Comparison of ENCODE assay signal across 8 cellular contexts in the genomic region with DNA sequence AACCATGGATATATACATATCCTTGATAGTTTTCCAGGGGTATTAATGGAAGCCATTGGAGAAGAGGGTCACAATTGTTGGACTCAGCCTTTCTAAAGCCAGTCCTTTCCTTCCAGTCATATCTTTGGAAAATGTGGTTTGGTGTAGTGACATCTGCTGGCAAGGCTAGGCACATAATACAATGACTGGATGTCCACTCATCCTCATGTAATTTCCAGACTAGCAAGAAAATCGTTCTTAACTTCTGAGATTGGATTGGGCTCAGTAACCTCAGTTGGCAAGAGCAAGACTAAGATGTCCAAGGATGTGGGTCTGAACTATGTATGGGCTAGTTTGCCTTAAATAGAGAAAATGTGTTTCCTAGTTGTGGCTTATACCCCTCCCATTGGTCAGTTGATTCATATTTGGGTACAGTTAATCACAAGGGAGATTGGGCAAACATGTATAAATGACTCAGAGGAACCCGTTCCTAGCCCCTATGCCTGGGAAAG. TPM values are rescaled to one million over a fixed set of nuclear protein-coding genes. Genes with fewer than 3 reads are reported as not detected.
A peak's percentile ranks its signal among the peaks of the same experiment; 100 is the strongest.
DNase-seq lines count a peak whose midpoint lies in the region; ATAC-seq, FAIRE-seq and TF ChIP-seq lines count a peak whose summit lies in the region.

No MANE protein-coding gene starts in this region.

- no peak overlapping the region for H3K18ac ChIP-seq in mesendoderm (ENCODE audit: low read length)

- H3K36me3 ChIP-seq in OCI-LY3 (replicated peaks; ENCODE audit: low read depth, low read length) (no peaks in the 10 kb centered on the region), mesendoderm (ENCODE audit: control insufficient read depth, insufficient read depth, low read length) (no peaks in the 10 kb centered on the region)

- H2BK120ac ChIP-seq in mesendoderm (ENCODE audit: low read depth, low read length) = no peak overlapping the region

- peaks cover 5% of the 10 kb centered on the region; the same call in 1 of the 2 replicates for H3K4me1 ChIP-seq in OCI-LY3 (ENCODE audit: low read length)
- H3K4me1 ChIP-seq in mesendoderm (ENCODE audit: control insufficient read depth, low read depth, low read length) = no peaks in the 10 kb centered on the region

- H4K20me1 ChIP-seq in OCI-LY3 (ENCODE audit: insufficient read depth, low read length) = no peaks in the 10 kb centered on the region

- H4K5ac ChIP-seq in mesendoderm (ENCODE audit: low read length) = no peak overlapping the region

- peak; percentile 31 for DNase-seq in Caki2 (ENCODE audit: low read depth)
- peak; percentile 38 for DNase-seq in H54 (ENCODE audit: insufficient read length, low spot score)
- peak; percentile 82 for DNase-seq in choroid plexus epithelial cell (ENCODE audit: low read depth)
- DNase-seq in mesendoderm = peak; percentile 18
- DNase-seq in T-helper 9 cell = no peak
- DNase-seq in OCI-M2 (lab: John Stamatoyannopoulos, UW; ENCODE audit: unreplicated experiment) = no peak

- no CpG with 5 or more reads among the region's 2 CpGs for WGBS in mesendoderm (ENCODE audit: extremely low coverage, insufficient coverage, low lambda C conversion rate)

- no peak overlapping the region for H3K56ac ChIP-seq in mesendoderm (ENCODE audit: low read length)

- H3K79me2 ChIP-seq in OCI-LY3 (ENCODE audit: low read length) (no peaks in the 10 kb centered on the region), mesendoderm (ENCODE audit: control insufficient read depth, insufficient read depth, low read length) (no peaks in the 10 kb centered on the region)

- H3K4ac ChIP-seq in mesendoderm (ENCODE audit: low read depth, low read length) = no peak overlapping the region

- no peak overlapping the region for H2BK15ac ChIP-seq in mesendoderm (replicated peaks; ENCODE audit: low read depth)

- in situ Hi-C loops in Caki2 (cut with HindIII; ENCODE audit: low pct_unique_long_range_greater_than_20kb, low sequenced_read_pairs) = no loop called here

- H3K9me3 ChIP-seq in OCI-LY3 (ENCODE audit: insufficient read depth, low read length) = no peaks in the 10 kb centered on the region

- H3K27me3 ChIP-seq in OCI-LY3 (ENCODE audit: low read depth, low read length) (no peaks in the 10 kb centered on the region), mesendoderm (ENCODE audit: insufficient read depth, low read length, poor library complexity) (no peaks in the 10 kb centered on the region)

- H3K4me3 ChIP-seq in OCI-LY3 (ENCODE audit: low read length) (no peak overlapping the region), choroid plexus epithelial cell (ENCODE audit: low read depth, low read length) (no peak overlapping the region), mesendoderm (ENCODE audit: low read length) (no peak overlapping the region)

- no peak overlapping the region for H3K23ac ChIP-seq in mesendoderm (ENCODE audit: low read length)

- H2AK5ac ChIP-seq in mesendoderm (ENCODE audit: low read length) = no peak overlapping the region

- peak; percentile 66 for TF ChIP-seq CTCF in OCI-LY3 (IDR thresholded peaks at IDR 0.05; ENCODE audit: low read depth, low read length)
- peak; percentile 73 for TF ChIP-seq CTCF in choroid plexus epithelial cell (conservative IDR thresholded peaks at IDR 0.05; ENCODE audit: low read depth, low read length)

- no peak for TF ChIP-seq POLR2A in H54 (IDR thresholded peaks at IDR 0.05; ENCODE audit: low read depth, low read length)

- no peak overlapping the region for H4K8ac ChIP-seq in mesendoderm (ENCODE audit: low read depth, low read length)

- H3K9ac ChIP-seq in OCI-LY3 (ENCODE audit: low read length) = no peak overlapping the region
- no peak overlapping the region for H3K9ac ChIP-seq in mesendoderm (ENCODE audit: low read length)

- no peak for ATAC-seq in HG02571 (IDR thresholded peaks at IDR 0.05; ENCODE audit: unreplicated experiment)

- no peak overlapping the region for H3K4me2 ChIP-seq in OCI-LY3 (ENCODE audit: low read length)
- no peak overlapping the region for H3K4me2 ChIP-seq in mesendoderm (ENCODE audit: low read length)

- no peak overlapping the region for H2BK5ac ChIP-seq in mesendoderm (ENCODE audit: low read length)

- FAIRE-seq in H54 (lab: Jason Lieb, UNC) = peak; percentile 52

- no peak overlapping the region for H2AFZ ChIP-seq in OCI-LY3 (ENCODE audit: low read depth, low read length)

- no peaks in the 10 kb centered on the region for H3K79me1 ChIP-seq in mesendoderm (ENCODE audit: low read length)

- H3K27ac ChIP-seq in OCI-LY3 (ENCODE audit: low read length) (no peak overlapping the region), mesendoderm (ENCODE audit: low read depth, low read length) (no peak overlapping the region)

RNA-seq across cellular contexts. Expression of gene KAT7, which starts 8.7 kb away (rescaled TPM):
- 26.7 and 37.4 TPM in 2 replicates for total RNA-seq in Caki2 (2014; rRNA removed; shearing (Covaris generic); ENCODE audit: low replicate concordance)
- polyA plus RNA-seq in mesendoderm (2013, experiment 1 of 2) = 82.4 TPM
- 83.9 TPM for polyA plus RNA-seq in mesendoderm (2013, experiment 2 of 2)

RNA-seq across cellular contexts. Expression of gene FAM117A, which starts 15.8 kb away (rescaled TPM):
- total RNA-seq in Caki2 (2014; rRNA removed; shearing (Covaris generic); ENCODE audit: low replicate concordance) = 0.06 and 0.44 TPM in 2 replicates
- 18.5 TPM for polyA plus RNA-seq in mesendoderm (2013, experiment 1 of 2)
- 19.6 TPM for polyA plus RNA-seq in mesendoderm (2013, experiment 2 of 2)

Comparison
In these comparisons a context has a peak if more than half of its experiments do, and no peak if none do; other contexts are left out.
1. DNase-seq: peak in Caki2 (single experiment), H54 (single experiment), choroid plexus epithelial cell (single experiment) and mesendoderm (single experiment); none in T-helper 9 cell (single experiment) and OCI-M2 (single experiment).